Comparison of ENCODE assay signal across 15 cellular contexts in genomic region chr3:77526573-77526972, GRCh38.
DNase-seq lines count a peak whose midpoint lies in the region; TF ChIP-seq lines count a peak whose summit lies in the region.
"Had no signal": no experiment of that assay in that cellular context is flagged by ENCODE, and none has a peak within 500 bp of the region (broad histone marks: within the 10 kb centered on the region; RNA-seq: fewer than 3 reads in every experiment).

No MANE protein-coding gene starts in this region.

- TF ChIP-seq CTCF in epithelial cell of esophagus (IDR thresholded peaks at IDR 0.05; ENCODE audit: insufficient read depth, low read depth, low read length, missing control alignments) = no peak

- no peak overlapping the region for H2BK120ac ChIP-seq in neuronal stem cell (ENCODE audit: low read depth, low read length)

- H3K27ac ChIP-seq in neuronal stem cell (replicated peaks; ENCODE audit: low read length) = no peak overlapping the region
- H3K27ac ChIP-seq: C4-2B had no signal

- peak overlapping the region; percentile 84 for H2AFZ ChIP-seq in neuronal stem cell (ENCODE audit: low read length)

- WGBS in neuronal stem cell (ENCODE audit: extremely low coverage in 2 of 2, insufficient read length in 2 of 2, insufficient replicate concordance in 1 of 2), 2 donors = no CpG with 5 or more reads among the region's 3 CpGs

- H2BK15ac ChIP-seq in neuronal stem cell (ENCODE audit: low read length) = no peak overlapping the region

- no peaks in the 10 kb centered on the region for H3K27me3 ChIP-seq in neuronal stem cell (ENCODE audit: control insufficient read depth in 3 of 3, insufficient read depth in 3 of 3, low read depth in 1 of 3, low read length in 3 of 3)

- no peak overlapping the region for H4K91ac ChIP-seq in neuronal stem cell (ENCODE audit: low read depth, low read length, poor library complexity)

- no peaks in the 10 kb centered on the region for H3K9me3 ChIP-seq in neuronal stem cell (replicated peaks in 1 of 2; ENCODE audit: control insufficient read depth in 2 of 2, insufficient read depth in 1 of 2, low read depth in 1 of 2, low read length in 2 of 2)
- H3K9me3 ChIP-seq: Caco-2 had no signal

- H3K36me3 ChIP-seq in neuronal stem cell (replicated peaks in 1 of 2; ENCODE audit: control insufficient read depth in 2 of 2, insufficient read depth in 2 of 2, low read length in 2 of 2) = no peaks in the 10 kb centered on the region

- peaks cover 0 to 4% of the 10 kb centered on the region in 2 donors for H3K4me1 ChIP-seq in neuronal stem cell (ENCODE audit: control insufficient read depth in 2 of 2, insufficient read depth in 1 of 2, low read depth in 1 of 2, low read length in 2 of 2)
- H3K4me1 ChIP-seq: Caco-2 had no signal

- H3K23ac ChIP-seq in neuronal stem cell (ENCODE audit: low read depth, low read length, poor library complexity) = no peak overlapping the region

- H2BK12ac ChIP-seq in neuronal stem cell (ENCODE audit: low read length) = no peak overlapping the region

- no peak overlapping the region for H3K18ac ChIP-seq in neuronal stem cell (ENCODE audit: low read length)

- no peak overlapping the region for H3K4me2 ChIP-seq in neuronal stem cell (ENCODE audit: insufficient read depth, low read length, poor library complexity, severe bottlenecking)

- H4K8ac ChIP-seq in neuronal stem cell (ENCODE audit: low read depth, low read length) = no peak overlapping the region

- no peak overlapping the region for H2BK5ac ChIP-seq in neuronal stem cell (ENCODE audit: low read length)

- no peaks in the 10 kb centered on the region for H3K79me1 ChIP-seq in neuronal stem cell (ENCODE audit: low read depth, low read length)

- peak; percentile 3 for DNase-seq in NCI-H748 (lab: John Stamatoyannopoulos, UW; ENCODE audit: unreplicated experiment)
- no peak for DNase-seq in NCI-H748 treated with DMSO at 0.1 percent for 48 hours (lab: John Stamatoyannopoulos, UW)
- peak; percentile 62 for DNase-seq in NCI-H1105 treated with DMSO at 0.1 percent for 48 hours (lab: John Stamatoyannopoulos, UW)
- DNase-seq in epithelial cell of esophagus (ENCODE audit: low read depth) = peak; percentile 8
- DNase-seq in neuronal stem cell (ENCODE audit: low spot score) = no peak
- DNase-seq in activated T-cell treated with anti-CD3 and anti-CD28 coated beads, Interleukin-2, amount 50 U/mL, for 48 hours = no peak
- no peak for DNase-seq in KG1 (lab: John Stamatoyannopoulos, UW)
- DNase-seq in NCI-H128 (lab: John Stamatoyannopoulos, UW; ENCODE audit: unreplicated experiment) = no peak
- DNase-seq: AML-193; Caco-2; CD4-positive, alpha-beta T cell; DMS79 treated with DMSO at 0.1 percent for 48 hours; GF-D8; H9 had no signal

- H2AK5ac ChIP-seq in neuronal stem cell (ENCODE audit: low read depth, low read length) = no peak overlapping the region

- no peak overlapping the region for H3K14ac ChIP-seq in neuronal stem cell (ENCODE audit: low read length)

- H3K9ac ChIP-seq in neuronal stem cell (ENCODE audit: low read depth, low read length, poor library complexity) = no peak overlapping the region

- H3K4ac ChIP-seq in neuronal stem cell (ENCODE audit: low read length) = no peak overlapping the region

- H3K4me3 ChIP-seq in epithelial cell of esophagus (ENCODE audit: low read length) (no peak overlapping the region), neuronal stem cell (ENCODE audit: low read length in 2 of 2) (no peak overlapping the region)

Comparison
In these comparisons a context has a peak if more than half of its experiments do, and no peak if none do; other contexts are left out.
1. DNase-seq: peak in NCI-H748 (single experiment), NCI-H1105 treated with DMSO at 0.1 percent for 48 hours (single experiment) and epithelial cell of esophagus (single experiment); none in NCI-H748 treated with DMSO at 0.1 percent for 48 hours (single experiment), neuronal stem cell (single experiment), activated T-cell treated with anti-CD3 and anti-CD28 coated beads, Interleukin-2, amount 50 U/mL, for 48 hours (0 of 2), KG1 (single experiment) and NCI-H128 (single experiment).